22 cellular contexts compared by ENCODE assay signal in genomic region chr2:231704017-231704416, GRCh38. TPM values are rescaled to one million over a fixed set of nuclear protein-coding genes. Genes with fewer than 3 reads are reported as not detected.
A peak's percentile ranks its signal among the peaks of the same experiment; 100 is the strongest.
DNase-seq lines count a peak whose midpoint lies in the region; ATAC-seq, FAIRE-seq and TF ChIP-seq lines count a peak whose summit lies in the region.
"Had no signal": no experiment of that assay in that cellular context is flagged by ENCODE, and none has a peak within 500 bp of the region (broad histone marks: within the 10 kb centered on the region; RNA-seq: fewer than 3 reads in every experiment).

No MANE protein-coding gene starts in this region.

- DNase-seq in activated CD4-positive, alpha-beta T cell treated with anti-CD3 and anti-CD28 coated beads, Interleukin-2, amount 10 ng/mL, durations not matched to agents 24 days and 14 days, result no peak
- no peak for DNase-seq in activated CD4-positive, alpha-beta T cell treated with anti-CD3 and anti-CD28 coated beads for 36 hours
- DNase-seq in neural crest cell (ENCODE audit: low read depth, low spot score), result no peak
- no peak for DNase-seq in HTR-8/SVneo (ENCODE audit: insufficient read length, low spot score)
- DNase-seq in activated effector memory CD4-positive, alpha-beta T cell treated with Interleukin-2 at 50 U/mL for 16 hours, result no peak
- DNase-seq: 8988T; cortex of kidney; Karpas-422; left cardiac atrium; NCI-H1092; NCI-H2081 treated with DMSO at 0.1 percent for 48 hours; stimulated activated CD4-positive, alpha-beta T cell treated with anti-CD3 and anti-CD28 coated beads, Interleukin-2, amount 100 ng/mL, for 48 hours; upper lobe of left lung had no signal

- 0 out of 2 replicates have a peak overlapping the region, but pooled peaks have one; percentile 12 for H3K4me2 ChIP-seq in DOHH2 (ENCODE audit: low read length)
- H3K4me2 ChIP-seq: smooth muscle cell had no signal

- H3K27ac ChIP-seq in DOHH2 (ENCODE audit: low read depth, low read length), result no peak overlapping the region
- H3K27ac ChIP-seq: upper lobe of left lung had no signal

- H3K4me3 ChIP-seq in DOHH2 (ENCODE audit: low read length), result no peak overlapping the region
- H3K4me3 ChIP-seq: smooth muscle cell, upper lobe of left lung had no signal

- no peaks in the 10 kb centered on the region for H3K9me3 Mint-ChIP-seq in activated CD4-positive, alpha-beta T cell treated with anti-CD3 and anti-CD28 coated beads, Interleukin-2, amount 10 ng/mL, durations not matched to agents 24 days and 14 days
- no peaks in the 10 kb centered on the region for H3K9me3 Mint-ChIP-seq in activated CD4-positive, alpha-beta T cell treated with anti-CD3 and anti-CD28 coated beads for 36 hours (ENCODE audit: low read depth)
- H3K9me3 Mint-ChIP-seq in brain, result peaks cover 6 to 20% (median 9%) of the 10 kb centered on the region in 5 experiments
- H3K9me3 Mint-ChIP-seq in neural crest cell, result peaks cover 3% of the 10 kb centered on the region
- H3K9me3 Mint-ChIP-seq: stimulated activated naive CD8-positive, alpha-beta T cell treated with anti-CD3 and anti-CD28 coated beads, Interleukin-15, Interleukin-2, amounts not matched to agents 100 ng/mL and 50 ng/mL, for 24 hours had no signal

- H3F3A ChIP-seq in DOHH2 (ENCODE audit: control insufficient read depth, insufficient read depth), result peaks cover 5% of the 10 kb centered on the region

- CTCF ChIA-PET in activated CD4-positive, alpha-beta T cell treated with anti-CD3 and anti-CD28 coated beads for 36 hours (lab: Charles Lee), result interaction anchor here (0.7 to 3.5 kb wide), 9 partner anchors 8 to 100 kb away, joined by 3 to 19 read pairs (median 6); no protein-coding TSS in a partner anchor

- peak overlapping the region; percentile 45 for H3K27ac Mint-ChIP-seq in activated CD4-positive, alpha-beta T cell treated with anti-CD3 and anti-CD28 coated beads, Interleukin-2, amount 10 ng/mL, durations not matched to agents 24 days and 14 days
- H3K27ac Mint-ChIP-seq in activated CD4-positive, alpha-beta T cell treated with anti-CD3 and anti-CD28 coated beads for 36 hours, result no peak overlapping the region
- H3K27ac Mint-ChIP-seq in brain, result peak overlapping the region in 1 of 5 experiments; percentile 24
- no peak overlapping the region for H3K27ac Mint-ChIP-seq in neural crest cell (ENCODE audit: unreplicated experiment)

- H3K4me1 Mint-ChIP-seq in activated CD4-positive, alpha-beta T cell treated with anti-CD3 and anti-CD28 coated beads, Interleukin-2, amount 10 ng/mL, durations not matched to agents 24 days and 14 days, result peaks cover 17% of the 10 kb centered on the region
- H3K4me1 Mint-ChIP-seq in activated CD4-positive, alpha-beta T cell treated with anti-CD3 and anti-CD28 coated beads for 36 hours, result peaks cover 10% of the 10 kb centered on the region
- peaks cover 16% of the 10 kb centered on the region for H3K4me1 Mint-ChIP-seq in brain
- H3K4me1 Mint-ChIP-seq in neural crest cell, result peaks cover 27% of the 10 kb centered on the region

- POLR2A ChIA-PET in activated CD4-positive, alpha-beta T cell treated with anti-CD3 and anti-CD28 coated beads for 36 hours (lab: Charles Lee), result interaction anchor here (1.1 to 1.4 kb wide), 2 partner anchors 10 to 29 kb away, joined by 3 to 8 read pairs; no protein-coding TSS in a partner anchor

- peaks cover 4% of the 10 kb centered on the region; the same call in 1 of the 2 replicates for H4K20me1 ChIP-seq in DOHH2 (ENCODE audit: control insufficient read depth, insufficient read depth, low read depth, low read length)

- peaks cover 20% of the 10 kb centered on the region for H3K36me3 ChIP-seq in DOHH2 (ENCODE audit: control insufficient read depth, low read length)
- H3K36me3 ChIP-seq: upper lobe of left lung had no signal

- TF ChIP-seq CTCF in DOHH2 (IDR thresholded peaks at IDR 0.05; ENCODE audit: low read depth, low read length, poor library complexity, severe bottlenecking) (no peak), brain (conservative IDR thresholded peaks at IDR 0.05) (no peak), neural crest cell (conservative IDR thresholded peaks at IDR 0.05) (no peak)

- H3K4me1 ChIP-seq in DOHH2 (ENCODE audit: control insufficient read depth, low read length), result peaks cover 30% of the 10 kb centered on the region

- intact Hi-C loops in activated CD4-positive, alpha-beta T cell treated with anti-CD3 and anti-CD28 coated beads, Interleukin-2, amount 10 ng/mL, durations not matched to agents 24 days and 14 days (cut with micrococcal nuclease), result no loop called here
- intact Hi-C loops in activated CD4-positive, alpha-beta T cell treated with anti-CD3 and anti-CD28 coated beads for 36 hours (cut with DNase I, micrococcal nuclease), result no loop called here

- peaks cover 32% of the 10 kb centered on the region for H3K79me2 ChIP-seq in DOHH2 (ENCODE audit: control insufficient read depth, low read length)

- no peaks in the 10 kb centered on the region for H3K9me2 ChIP-seq in DOHH2 (replicated peaks; ENCODE audit: control insufficient read depth, low read length)

- H3K4me3 Mint-ChIP-seq in activated CD4-positive, alpha-beta T cell treated with anti-CD3 and anti-CD28 coated beads, Interleukin-2, amount 10 ng/mL, durations not matched to agents 24 days and 14 days, result peak overlapping the region; percentile 41
- no peak overlapping the region for H3K4me3 Mint-ChIP-seq in activated CD4-positive, alpha-beta T cell treated with anti-CD3 and anti-CD28 coated beads for 36 hours
- H3K4me3 Mint-ChIP-seq in brain (peak overlapping the region in 4 of 5 experiments; percentile 39 to 72 (median 62)), neural crest cell (peak overlapping the region; percentile 84)
- H3K4me3 Mint-ChIP-seq: stimulated activated naive CD8-positive, alpha-beta T cell treated with anti-CD3 and anti-CD28 coated beads, Interleukin-15, Interleukin-2, amounts not matched to agents 100 ng/mL and 50 ng/mL, for 24 hours had no signal

- peaks cover 9% of the 10 kb centered on the region for H3K36me3 Mint-ChIP-seq in activated CD4-positive, alpha-beta T cell treated with anti-CD3 and anti-CD28 coated beads, Interleukin-2, amount 10 ng/mL, durations not matched to agents 24 days and 14 days (ENCODE audit: low read depth)
- peaks cover 6% of the 10 kb centered on the region for H3K36me3 Mint-ChIP-seq in activated CD4-positive, alpha-beta T cell treated with anti-CD3 and anti-CD28 coated beads for 36 hours (ENCODE audit: low read depth)
- peaks cover 7% of the 10 kb centered on the region for H3K36me3 Mint-ChIP-seq in brain
- peaks cover 4% of the 10 kb centered on the region for H3K36me3 Mint-ChIP-seq in neural crest cell (ENCODE audit: low read depth)

- no peaks in the 10 kb centered on the region for H3K27me3 ChIP-seq in DOHH2 (ENCODE audit: control insufficient read depth, low read length)
- H3K27me3 ChIP-seq: upper lobe of left lung had no signal

- H3K27me3 Mint-ChIP-seq in activated CD4-positive, alpha-beta T cell treated with anti-CD3 and anti-CD28 coated beads, Interleukin-2, amount 10 ng/mL, durations not matched to agents 24 days and 14 days, result peaks cover 5% of the 10 kb centered on the region
- H3K27me3 Mint-ChIP-seq in activated CD4-positive, alpha-beta T cell treated with anti-CD3 and anti-CD28 coated beads for 36 hours, result peaks cover 2% of the 10 kb centered on the region
- H3K27me3 Mint-ChIP-seq in brain, result peaks cover 5% of the 10 kb centered on the region
- H3K27me3 Mint-ChIP-seq in neural crest cell (ENCODE audit: low read depth), result peaks cover 16% of the 10 kb centered on the region
- H3K27me3 Mint-ChIP-seq: stimulated activated naive CD8-positive, alpha-beta T cell treated with anti-CD3 and anti-CD28 coated beads, Interleukin-15, Interleukin-2, amounts not matched to agents 100 ng/mL and 50 ng/mL, for 24 hours had no signal

- H3K9me3 ChIP-seq in DOHH2 (ENCODE audit: control insufficient read depth, insufficient read depth, low read length), result no peaks in the 10 kb centered on the region
- H3K9me3 ChIP-seq: upper lobe of left lung had no signal

- ATAC-seq in activated CD4-positive, alpha-beta T cell treated with anti-CD3 and anti-CD28 coated beads for 36 hours, result no peak
- ATAC-seq in GM21447 (IDR thresholded peaks at IDR 0.05; ENCODE audit: unreplicated experiment), result no peak
- ATAC-seq: left cardiac atrium had no signal

- no peak for FAIRE-seq in HTR-8/SVneo (lab: Jason Lieb, UNC)
- FAIRE-seq: bronchial epithelial cell, D721Med, endometrium, GM18507 had no signal

RNA-seq across cellular contexts. Expression of gene PTMA, which starts 4.3 kb away (rescaled TPM):
- 2,376 and 2,379 TPM in 2 replicates for total RNA-seq in activated CD4-positive, alpha-beta T cell treated with anti-CD3 and anti-CD28 coated beads, Interleukin-2, amount 10 ng/mL, durations not matched to agents 24 days and 14 days
- 1,000 to 10,000 TPM; 2,106 to 2,969 TPM for total RNA-seq in activated CD4-positive, alpha-beta T cell treated with anti-CD3 and anti-CD28 coated beads for 36 hours
- polyA plus RNA-seq in brain (ENCODE audit: insufficient read depth, low read depth, low replicate concordance), result 2,636 TPM
- 1,415 and 1,529 TPM in 2 replicates for total RNA-seq in neural crest cell
